Comparison of ENCODE assay signal across 1 cellular context in the genomic region with DNA sequence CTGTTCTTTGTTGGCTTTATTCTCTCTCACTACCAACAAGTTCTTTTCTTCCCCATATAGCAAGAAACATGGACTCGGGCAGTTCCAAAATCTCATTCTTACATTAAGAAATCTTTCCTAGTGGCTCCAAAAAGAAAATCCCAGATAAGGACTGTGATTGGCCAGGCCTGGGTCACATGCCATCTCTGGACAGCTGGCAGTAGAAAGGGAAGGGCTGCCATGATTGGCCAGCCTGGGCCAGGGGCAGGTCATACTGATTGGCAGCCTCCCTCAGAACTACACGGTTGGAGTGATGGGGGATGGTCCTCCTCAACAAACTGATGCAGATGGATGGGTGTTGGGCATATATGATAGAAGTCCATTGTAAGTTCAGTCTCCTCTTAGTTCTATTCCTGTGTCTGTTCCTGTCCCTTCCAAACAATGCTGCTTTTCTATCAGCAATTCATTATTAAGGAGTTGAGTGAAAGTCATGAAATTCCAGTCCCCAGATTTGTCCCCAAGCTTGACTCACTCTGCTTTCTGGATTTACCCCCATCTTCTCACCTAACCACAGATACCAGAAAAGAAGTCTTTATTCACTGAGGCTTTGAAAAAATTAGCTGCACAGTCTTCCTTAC.
TF ChIP-seq lines count a peak whose summit lies in the region.

No MANE protein-coding gene starts in this region.

TF ChIP-seq in HCT116, 20 proteins besides CTCF, POLR2A, EP300 and RAD21 (continued from another document):
- no peak for TF ChIP-seq JUND (IDR thresholded peaks at IDR 0.05)
- TF ChIP-seq SIN3A (IDR thresholded peaks at IDR 0.05; ENCODE audit: low read depth), result no peak
- TF ChIP-seq, protein P1, sequence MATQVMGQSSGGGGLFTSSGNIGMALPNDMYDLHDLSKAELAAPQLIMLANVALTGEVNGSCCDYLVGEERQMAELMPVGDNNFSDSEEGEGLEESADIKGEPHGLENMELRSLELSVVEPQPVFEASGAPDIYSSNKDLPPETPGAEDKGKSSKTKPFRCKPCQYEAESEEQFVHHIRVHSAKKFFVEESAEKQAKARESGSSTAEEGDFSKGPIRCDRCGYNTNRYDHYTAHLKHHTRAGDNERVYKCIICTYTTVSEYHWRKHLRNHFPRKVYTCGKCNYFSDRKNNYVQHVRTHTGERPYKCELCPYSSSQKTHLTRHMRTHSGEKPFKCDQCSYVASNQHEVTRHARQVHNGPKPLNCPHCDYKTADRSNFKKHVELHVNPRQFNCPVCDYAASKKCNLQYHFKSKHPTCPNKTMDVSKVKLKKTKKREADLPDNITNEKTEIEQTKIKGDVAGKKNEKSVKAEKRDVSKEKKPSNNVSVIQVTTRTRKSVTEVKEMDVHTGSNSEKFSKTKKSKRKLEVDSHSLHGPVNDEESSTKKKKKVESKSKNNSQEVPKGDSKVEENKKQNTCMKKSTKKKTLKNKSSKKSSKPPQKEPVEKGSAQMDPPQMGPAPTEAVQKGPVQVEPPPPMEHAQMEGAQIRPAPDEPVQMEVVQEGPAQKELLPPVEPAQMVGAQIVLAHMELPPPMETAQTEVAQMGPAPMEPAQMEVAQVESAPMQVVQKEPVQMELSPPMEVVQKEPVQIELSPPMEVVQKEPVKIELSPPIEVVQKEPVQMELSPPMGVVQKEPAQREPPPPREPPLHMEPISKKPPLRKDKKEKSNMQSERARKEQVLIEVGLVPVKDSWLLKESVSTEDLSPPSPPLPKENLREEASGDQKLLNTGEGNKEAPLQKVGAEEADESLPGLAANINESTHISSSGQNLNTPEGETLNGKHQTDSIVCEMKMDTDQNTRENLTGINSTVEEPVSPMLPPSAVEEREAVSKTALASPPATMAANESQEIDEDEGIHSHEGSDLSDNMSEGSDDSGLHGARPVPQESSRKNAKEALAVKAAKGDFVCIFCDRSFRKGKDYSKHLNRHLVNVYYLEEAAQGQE (IDR thresholded peaks at IDR 0.05; ENCODE audit: low read depth), result no peak
